2 cellular contexts compared by ENCODE assay signal in genomic region chr2:141701610-141702009, GRCh38.
TF ChIP-seq lines count a peak whose summit lies in the region.

No MANE protein-coding gene starts in this region.

TF ChIP-seq in liver, 16 proteins besides CTCF, POLR2A, EP300 and RAD21 (continued from another document):
- peak; percentile 15 for TF ChIP-seq REST (IDR thresholded peaks at IDR 0.05)
- no peak for TF ChIP-seq MAX (IDR thresholded peaks at IDR 0.05)
- no peak for TF ChIP-seq ATF3 (IDR thresholded peaks at IDR 0.05)
- TF ChIP-seq GABPA (IDR thresholded peaks at IDR 0.05 in 1 of 2, conservative IDR thresholded peaks at IDR 0.05 in 1 of 2), result no peak
- no peak for TF ChIP-seq EGR1 (IDR thresholded peaks at IDR 0.05; ENCODE audit: low read depth in 2 of 2)
- peak; percentile 24 for TF ChIP-seq SP1 (IDR thresholded peaks at IDR 0.05)
- TF ChIP-seq RXRA (IDR thresholded peaks at IDR 0.05), result peak; percentile 11 to 66
- no peak for TF ChIP-seq NR2F2 (IDR thresholded peaks at IDR 0.05)
- TF ChIP-seq TAF1 (conservative IDR thresholded peaks at IDR 0.05), result no peak

TF ChIP-seq in HepG2, 621 proteins besides CTCF, POLR2A, EP300 and RAD21 (continued from another document):
- no peak for TF ChIP-seq ZNF740 (CRISPR knock-in tag; IDR thresholded peaks at IDR 0.05)
